18 cellular contexts compared by ENCODE assay signal in genomic region chr22:45172872-45173585, GRCh38. TPM values are rescaled to one million over a fixed set of nuclear protein-coding genes. Genes with fewer than 3 reads are reported as not detected.
DNase-seq lines count a peak whose midpoint lies in the region; ATAC-seq and TF ChIP-seq lines count a peak whose summit lies in the region.
"Had no signal": no experiment of that assay in that cellular context is flagged by ENCODE, and none has a peak within 500 bp of the region (broad histone marks: within the 10 kb centered on the region; RNA-seq: fewer than 3 reads in every experiment).

No MANE protein-coding gene starts in this region.

- no peak overlapping the region for H2AFZ ChIP-seq in Loucy (ENCODE audit: low read length)

- intact Hi-C loops in activated naive CD4-positive, alpha-beta T cell treated with anti-CD3 and anti-CD28 coated beads for 36 hours (cut with micrococcal nuclease) = loop anchor here (1.0 kb wide), 1 partner anchor 10 kb away; the partner anchor contains the start of gene NUP50

- H3K36me3 ChIP-seq in Loucy (ENCODE audit: insufficient read depth, low read length) = peaks cover 89% of the 10 kb centered on the region

- H3K4me1 ChIP-seq in Loucy (ENCODE audit: insufficient read depth, low read length, poor library complexity, severe bottlenecking) = peaks cover 76% of the 10 kb centered on the region

- no peaks in the 10 kb centered on the region for H3K9me2 ChIP-seq in Loucy (replicated peaks; ENCODE audit: low read depth, low read length)

- no peaks in the 10 kb centered on the region for H3K9me3 ChIP-seq in Loucy (ENCODE audit: insufficient read depth, low read depth, low read length)

- peaks cover 72% of the 10 kb centered on the region for H4K20me1 ChIP-seq in Loucy (ENCODE audit: insufficient read depth, low read length, poor library complexity, severe bottlenecking)

- no peaks in the 10 kb centered on the region for H3K27me3 ChIP-seq in Loucy (ENCODE audit: insufficient read depth, low read length, poor library complexity, severe bottlenecking)

- no peak overlapping the region for H3K4me3 Mint-ChIP-seq in activated naive CD4-positive, alpha-beta T cell treated with anti-CD3 and anti-CD28 coated beads for 36 hours
- peak overlapping the region; percentile 73 for H3K4me3 Mint-ChIP-seq in activated naive CD8-positive, alpha-beta T cell treated with anti-CD3 and anti-CD28 coated beads, Interleukin-2, amount 10 ng/mL, durations not matched to agents 7 days and 5 days
- H3K4me3 Mint-ChIP-seq in progenitor cell of endocrine pancreas (ENCODE audit: low read depth) = no peak overlapping the region
- H3K4me3 Mint-ChIP-seq: neural crest cell had no signal

- H3K9ac ChIP-seq in Loucy (ENCODE audit: low read depth, low read length, poor library complexity, severe bottlenecking) = peak overlapping the region; percentile 67

- no peaks in the 10 kb centered on the region for H3K27me3 Mint-ChIP-seq in activated naive CD4-positive, alpha-beta T cell treated with anti-CD3 and anti-CD28 coated beads for 36 hours (ENCODE audit: low read depth)
- H3K27me3 Mint-ChIP-seq in activated naive CD8-positive, alpha-beta T cell treated with anti-CD3 and anti-CD28 coated beads, Interleukin-2, amount 10 ng/mL, durations not matched to agents 7 days and 5 days = no peaks in the 10 kb centered on the region
- H3K27me3 Mint-ChIP-seq in progenitor cell of endocrine pancreas = no peaks in the 10 kb centered on the region

- peaks cover 26% of the 10 kb centered on the region for H3F3A ChIP-seq in Loucy (ENCODE audit: low read depth)

- TF ChIP-seq CTCF in Loucy (conservative IDR thresholded peaks at IDR 0.05; ENCODE audit: low read length) (no peak), progenitor cell of endocrine pancreas (IDR thresholded peaks at IDR 0.05; ENCODE audit: unreplicated experiment) (no peak), omental fat pad (IDR thresholded peaks at IDR 0.05) (no peak)

- H3K9me3 Mint-ChIP-seq in activated naive CD4-positive, alpha-beta T cell treated with anti-CD3 and anti-CD28 coated beads for 36 hours = no peaks in the 10 kb centered on the region
- H3K9me3 Mint-ChIP-seq in activated naive CD8-positive, alpha-beta T cell treated with anti-CD3 and anti-CD28 coated beads, Interleukin-2, amount 10 ng/mL, durations not matched to agents 7 days and 5 days = no peaks in the 10 kb centered on the region
- H3K9me3 Mint-ChIP-seq in progenitor cell of endocrine pancreas (ENCODE audit: low read depth) = no peaks in the 10 kb centered on the region
- H3K9me3 Mint-ChIP-seq: neural crest cell had no signal

- DNase-seq in activated naive CD4-positive, alpha-beta T cell treated with anti-CD3 and anti-CD28 coated beads for 36 hours = peak; percentile 29
- DNase-seq in activated naive CD4-positive, alpha-beta T cell treated with Interleukin-2 at 50 U/mL for 16 hours = no peak
- no peak for DNase-seq in activated naive CD8-positive, alpha-beta T cell treated with anti-CD3 and anti-CD28 coated beads, Interleukin-2, amount 10 ng/mL, durations not matched to agents 7 days and 5 days
- DNase-seq in progenitor cell of endocrine pancreas (ENCODE audit: low spot score, unreplicated experiment) (no peak), omental fat pad (ENCODE audit: low spot score) (no peak), NCI-H345 treated with DMSO at 0.1 percent for 48 hours (lab: John Stamatoyannopoulos, UW; ENCODE audit: unreplicated experiment) (no peak)
- DNase-seq: activated CD4-positive, alpha-beta T cell treated with anti-CD3 and anti-CD28 coated beads for 1 hour; activated effector memory CD4-positive, alpha-beta T cell treated with Interleukin-2 at 50 U/mL for 16 hours; head of caudate nucleus; NCI-H1694 treated with DMSO at 0.1 percent for 48 hours; NCI-H446; substantia nigra had no signal

- H3K27ac Mint-ChIP-seq in activated naive CD4-positive, alpha-beta T cell treated with anti-CD3 and anti-CD28 coated beads for 36 hours = peak overlapping the region; percentile 75
- peak overlapping the region; percentile 85 for H3K27ac Mint-ChIP-seq in activated naive CD8-positive, alpha-beta T cell treated with anti-CD3 and anti-CD28 coated beads, Interleukin-2, amount 10 ng/mL, durations not matched to agents 7 days and 5 days
- H3K27ac Mint-ChIP-seq in progenitor cell of endocrine pancreas = peak overlapping the region; percentile 50

- CTCF ChIA-PET in activated naive CD4-positive, alpha-beta T cell treated with anti-CD3 and anti-CD28 coated beads for 36 hours (lab: Charles Lee) = interaction anchor here (0.7 to 1.2 kb wide), 5 partner anchors 8 to 129 kb away, joined by 3 to 5 read pairs (median 4); partner anchors contain the start of gene NUP50

- H3K36me3 Mint-ChIP-seq in activated naive CD4-positive, alpha-beta T cell treated with anti-CD3 and anti-CD28 coated beads for 36 hours (ENCODE audit: low read depth) = peaks cover 85% of the 10 kb centered on the region
- peaks cover 58% of the 10 kb centered on the region for H3K36me3 Mint-ChIP-seq in activated naive CD8-positive, alpha-beta T cell treated with anti-CD3 and anti-CD28 coated beads, Interleukin-2, amount 10 ng/mL, durations not matched to agents 7 days and 5 days
- peaks cover 27% of the 10 kb centered on the region for H3K36me3 Mint-ChIP-seq in progenitor cell of endocrine pancreas (ENCODE audit: insufficient read depth)

- peaks cover 83% of the 10 kb centered on the region for H3K4me1 Mint-ChIP-seq in activated naive CD4-positive, alpha-beta T cell treated with anti-CD3 and anti-CD28 coated beads for 36 hours (ENCODE audit: low read depth)
- H3K4me1 Mint-ChIP-seq in activated naive CD8-positive, alpha-beta T cell treated with anti-CD3 and anti-CD28 coated beads, Interleukin-2, amount 10 ng/mL, durations not matched to agents 7 days and 5 days = peaks cover 67% of the 10 kb centered on the region
- H3K4me1 Mint-ChIP-seq in progenitor cell of endocrine pancreas (ENCODE audit: low read depth) = no peaks in the 10 kb centered on the region

- H3K79me2 ChIP-seq in Loucy (ENCODE audit: insufficient read depth, low read length) = peaks cover 94% of the 10 kb centered on the region

- POLR2A ChIA-PET in activated naive CD8-positive, alpha-beta T cell treated with anti-CD3 and anti-CD28 coated beads, Interleukin-2, amount 10 ng/mL, durations not matched to agents 7 days and 5 days (lab: Charles Lee) = interaction anchor here (0.6 to 5.8 kb wide), 5 partner anchors 9 to 1123 kb away, joined by 3 to 74 read pairs (median 5); partner anchors contain the start of genes GTSE1 and NUP50

- ATAC-seq in activated naive CD8-positive, alpha-beta T cell treated with anti-CD3 and anti-CD28 coated beads, Interleukin-2, amount 10 ng/mL, durations not matched to agents 7 days and 5 days (ENCODE audit: low read depth) = peak; percentile 93
- ATAC-seq in omental fat pad (ENCODE audit: low FRiP score) = no peak
- no peak for ATAC-seq in HG02938 (IDR thresholded peaks at IDR 0.05; ENCODE audit: unreplicated experiment)
- ATAC-seq: HCT116, Right ventricle myocardium inferior had no signal

- H3K4me2 ChIP-seq in Loucy (ENCODE audit: low read depth, low read length, poor library complexity, severe bottlenecking) = peak overlapping the region; percentile 77

- peak overlapping the region; percentile 70 for H3K4me3 ChIP-seq in Loucy (ENCODE audit: low read length, poor library complexity, severe bottlenecking)
- H3K4me3 ChIP-seq: lung had no signal

RNA-seq across cellular contexts. Expression of gene NUP50, which starts 9.3 kb away (rescaled TPM):
- 100 to 1,000 TPM; 151 to 154 TPM for total RNA-seq in activated naive CD4-positive, alpha-beta T cell treated with anti-CD3 and anti-CD28 coated beads for 36 hours
- 100 to 1,000 TPM; 150 to 152 TPM for total RNA-seq in activated naive CD8-positive, alpha-beta T cell treated with anti-CD3 and anti-CD28 coated beads, Interleukin-2, amount 10 ng/mL, durations not matched to agents 7 days and 5 days
- total RNA-seq in progenitor cell of endocrine pancreas (62.6 and 65.1 TPM in 2 replicates), omental fat pad (10 to 100 TPM; 33.9 to 66.5 (median 57.7) TPM)
